In genomic region chr5:15808577-15808976, GRCh38 we compare ENCODE assay signal across 15 cellular contexts.
A peak's percentile ranks its signal among the peaks of the same experiment; 100 is the strongest.
DNase-seq lines count a peak whose midpoint lies in the region; ATAC-seq and TF ChIP-seq lines count a peak whose summit lies in the region.
"Had no signal": no experiment of that assay in that cellular context is flagged by ENCODE, and none has a peak within 500 bp of the region (broad histone marks: within the 10 kb centered on the region; RNA-seq: fewer than 3 reads in every experiment).

No MANE protein-coding gene starts in this region.

- no peaks in the 10 kb centered on the region for H3K36me3 ChIP-seq in heart left ventricle

- intact Hi-C loops in Right ventricle myocardium inferior (cut with DNase I): no loop called here
- intact Hi-C loops in cardiac septum (cut with DNase I): loop anchor here (5.0 kb wide), 2 partner anchors 231 to 306 kb away; partner anchors contain the start of gene FBXL7
- intact Hi-C loops in heart left ventricle (cut with DNase I): loop anchor here in 2 of 10 donors (10.0 kb wide), 1 partner anchor 186 kb away; no protein-coding TSS in a partner anchor

- H3K9me3 ChIP-seq in heart left ventricle: peaks cover 0 to 18% (median 0%) of the 10 kb centered on the region in 12 donors

- ATAC-seq in Right ventricle myocardium inferior: peak; percentile 59
- peak; percentile 78 to 88 (median 82) for ATAC-seq in heart left ventricle

- H3K4me3 ChIP-seq in heart left ventricle: no peak overlapping the region
- H3K4me3 ChIP-seq: GM23338 had no signal

- peak overlapping the region; percentile 60 for H3K27ac Mint-ChIP-seq in mesothelial cell of epicardium
- no peak overlapping the region for H3K27ac Mint-ChIP-seq in activated T-cell treated with anti-CD3 and anti-CD28 coated beads, Interleukin-2, amount 50 U/mL, for 24 hours

- DNase-seq in Right ventricle myocardium inferior (ENCODE audit: missing footprints) (no peak), cardiac septum (ENCODE audit: low spot score) (no peak), heart left ventricle (peak in 2 of 5 donors; percentile 27 to 31), mesothelial cell of epicardium (ENCODE audit: low spot score in 2 of 2, unreplicated experiment in 2 of 2) (no peak), EL (no peak), LoVo (ENCODE audit: low spot score) (no peak)
- DNase-seq in activated T-cell treated with anti-CD3 and anti-CD28 coated beads, Interleukin-2, amount 50 U/mL, for 24 hours: no peak
- DNase-seq in stimulated activated CD4-positive, alpha-beta T cell treated with anti-CD3 and anti-CD28 coated beads, Interleukin-2, amount 100 ng/mL, for 24 hours: no peak
- DNase-seq: 8988T, DND-41, GDM1, NCI-H1105, NCI-H2081, NCI-H446 treated with DMSO at 0.1 percent for 48 hours had no signal

- peaks cover 12% of the 10 kb centered on the region for H3K9me3 Mint-ChIP-seq in mesothelial cell of epicardium
- peaks cover 13% of the 10 kb centered on the region for H3K9me3 Mint-ChIP-seq in activated T-cell treated with anti-CD3 and anti-CD28 coated beads, Interleukin-2, amount 50 U/mL, for 24 hours

- no peak for TF ChIP-seq POLR2A in heart left ventricle (IDR thresholded peaks at IDR 0.05)

- peaks cover 33% of the 10 kb centered on the region for H3K4me1 Mint-ChIP-seq in mesothelial cell of epicardium
- H3K4me1 Mint-ChIP-seq in activated T-cell treated with anti-CD3 and anti-CD28 coated beads, Interleukin-2, amount 50 U/mL, for 24 hours (ENCODE audit: low read depth): no peaks in the 10 kb centered on the region

- peak overlapping the region in 11 of 12 donors; percentile 21 to 58 (median 48) for H3K27ac ChIP-seq in heart left ventricle

- H3K4me3 Mint-ChIP-seq in mesothelial cell of epicardium: no peak overlapping the region
- H3K4me3 Mint-ChIP-seq in activated T-cell treated with anti-CD3 and anti-CD28 coated beads, Interleukin-2, amount 50 U/mL, for 24 hours: no peak overlapping the region
- H3K4me3 Mint-ChIP-seq: GM23338 had no signal

- peaks cover 0 to 32% (median 22%) of the 10 kb centered on the region in 12 donors for H3K4me1 ChIP-seq in heart left ventricle

- H3K36me3 Mint-ChIP-seq in mesothelial cell of epicardium: peaks cover 28% of the 10 kb centered on the region
- no peaks in the 10 kb centered on the region for H3K36me3 Mint-ChIP-seq in activated T-cell treated with anti-CD3 and anti-CD28 coated beads, Interleukin-2, amount 50 U/mL, for 24 hours (ENCODE audit: low read depth)

- no peaks in the 10 kb centered on the region for H3K27me3 ChIP-seq in heart left ventricle

- H3K27me3 Mint-ChIP-seq in mesothelial cell of epicardium (ENCODE audit: low read depth): no peaks in the 10 kb centered on the region
- H3K27me3 Mint-ChIP-seq in activated T-cell treated with anti-CD3 and anti-CD28 coated beads, Interleukin-2, amount 50 U/mL, for 24 hours: no peaks in the 10 kb centered on the region

- WGBS in heart left ventricle, 4 donors: 42 to 53% (median 45%) methylated on average over 3 of the region's 3 CpGs

- TF ChIP-seq CTCF in heart left ventricle (IDR thresholded peaks at IDR 0.05) (no peak), mesothelial cell of epicardium (IDR thresholded peaks at IDR 0.05; ENCODE audit: unreplicated experiment) (no peak)
